ENCODE assay signal across 11 cellular contexts in the genomic region with DNA sequence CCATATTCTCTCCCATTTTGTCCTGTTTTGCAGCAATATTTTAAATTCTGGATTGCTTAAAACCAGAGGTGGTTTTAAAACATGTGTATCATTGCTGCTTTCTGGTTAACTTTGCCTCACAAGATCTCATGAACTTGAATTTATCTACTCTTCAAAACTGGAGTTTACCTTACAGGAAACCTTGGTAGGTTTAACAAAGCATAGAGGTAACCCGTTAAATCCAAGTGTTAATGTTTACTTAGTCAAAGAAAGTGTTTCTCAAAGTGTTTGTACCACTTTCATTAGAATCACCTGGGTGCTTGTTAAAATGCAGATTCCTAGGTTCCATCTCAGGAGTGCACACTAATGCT. TPM values are rescaled to one million over a fixed set of nuclear protein-coding genes. Genes with fewer than 3 reads are reported as not detected.
A peak's percentile ranks its signal among the peaks of the same experiment; 100 is the strongest.
DNase-seq lines count a peak whose midpoint lies in the region; ATAC-seq and TF ChIP-seq lines count a peak whose summit lies in the region.
"Had no signal": no experiment of that assay in that cellular context is flagged by ENCODE, and none has a peak within 500 bp of the region (broad histone marks: within the 10 kb centered on the region; RNA-seq: fewer than 3 reads in every experiment).

No MANE protein-coding gene starts in this region.

- H3K27ac Mint-ChIP-seq in memory B cell = peak overlapping the region; percentile 68

- DNase-seq in memory B cell (ENCODE audit: low spot score in 2 of 2) (no peak), posterior cingulate gyrus (no peak), BE2C (no peak), DMS79 treated with DMSO at 0.1 percent for 48 hours (lab: John Stamatoyannopoulos, UW) (no peak)
- DNase-seq: cortex of kidney, head of caudate nucleus, NCI-H1105 treated with DMSO at 0.1 percent for 48 hours, transverse colon had no signal

- H3K9me3 ChIP-seq in BE2C = no peaks in the 10 kb centered on the region
- H3K9me3 ChIP-seq: transverse colon had no signal

- H3K27me3 Mint-ChIP-seq in memory B cell = no peaks in the 10 kb centered on the region

- no peak for TF ChIP-seq CTCF in BE2C (IDR thresholded peaks at IDR 0.05; ENCODE audit: low read depth, low read length)

- H3K36me3 Mint-ChIP-seq in memory B cell = peaks cover 10% of the 10 kb centered on the region

- H3K4me3 Mint-ChIP-seq in memory B cell = no peak overlapping the region

- H3K4me1 ChIP-seq in BE2C = no peaks in the 10 kb centered on the region

- no peaks in the 10 kb centered on the region for H3K9me3 Mint-ChIP-seq in memory B cell

- no peaks in the 10 kb centered on the region for H3K27me3 ChIP-seq in BE2C
- H3K27me3 ChIP-seq: transverse colon had no signal

- H3K36me3 ChIP-seq in BE2C = no peaks in the 10 kb centered on the region

- ATAC-seq in GM18867 (IDR thresholded peaks at IDR 0.05; ENCODE audit: unreplicated experiment) (peak; percentile 29), GM21526 (IDR thresholded peaks at IDR 0.05; ENCODE audit: low FRiP score, unreplicated experiment) (peak; percentile 13), HG03457 (IDR thresholded peaks at IDR 0.05; ENCODE audit: unreplicated experiment) (peak; percentile 32), memory B cell (ENCODE audit: low read depth) (no peak)

- intact Hi-C loops in posterior cingulate gyrus (cut with DNase I) = no loop called here

- peaks cover 11% of the 10 kb centered on the region for H3K4me1 Mint-ChIP-seq in memory B cell

- H3K4me3 ChIP-seq in BE2C (ENCODE audit: low read depth, low read length) = no peak overlapping the region
- H3K4me3 ChIP-seq: transverse colon had no signal

RNA-seq across cellular contexts. Expression of a gene that starts 44.0 kb away (rescaled TPM):
- polyA plus RNA-seq in BE2C (2012; ENCODE audit: insufficient read depth, insufficient read length, low read depth) = 327 TPM

RNA-seq across cellular contexts. Expression of a gene that starts 55.1 kb away (rescaled TPM):
- 4.0 TPM for polyA plus RNA-seq in BE2C (2012; ENCODE audit: insufficient read depth, insufficient read length, low read depth)
